In genomic region chr6:111792914-111793700, GRCh38 we compare ENCODE assay signal across 14 cellular contexts.
A peak's percentile ranks its signal among the peaks of the same experiment; 100 is the strongest.
DNase-seq lines count a peak whose midpoint lies in the region; ATAC-seq and TF ChIP-seq lines count a peak whose summit lies in the region.
"Had no signal": no experiment of that assay in that cellular context is flagged by ENCODE, and none has a peak within 500 bp of the region (broad histone marks: within the 10 kb centered on the region; RNA-seq: fewer than 3 reads in every experiment).

No MANE protein-coding gene starts in this region.

- H3K27me3 Mint-ChIP-seq in activated T-cell treated with anti-CD3 and anti-CD28 coated beads, Interleukin-2, amount 50 U/mL, for 24 hours, result no peaks in the 10 kb centered on the region

- H3K9ac ChIP-seq in duodenal mucosa (ENCODE audit: low read depth in 1 of 2, low read length in 2 of 2), result peak overlapping the region; percentile 12 to 16

- H3K4me3 Mint-ChIP-seq in activated T-cell treated with anti-CD3 and anti-CD28 coated beads, Interleukin-2, amount 50 U/mL, for 24 hours, result peak overlapping the region; percentile 76

- H3K9me3 ChIP-seq in Peyer's patch (no peaks in the 10 kb centered on the region), duodenal mucosa (ENCODE audit: control insufficient read depth in 1 of 2, low read length in 2 of 2) (no peaks in the 10 kb centered on the region), stomach (no peaks in the 10 kb centered on the region)
- H3K9me3 ChIP-seq: esophagus squamous epithelium, heart right ventricle had no signal

- peaks cover 72% of the 10 kb centered on the region for H3K36me3 Mint-ChIP-seq in activated T-cell treated with anti-CD3 and anti-CD28 coated beads, Interleukin-2, amount 50 U/mL, for 24 hours (ENCODE audit: low read depth)

- H3K27ac ChIP-seq in Peyer's patch, result peak overlapping the region; percentile 60 to 70 (median 61)
- no peak overlapping the region for H3K27ac ChIP-seq in duodenal mucosa (ENCODE audit: low read depth, low read length)
- peak overlapping the region in 4 of 5 donors; percentile 9 to 64 (median 22) for H3K27ac ChIP-seq in stomach
- H3K27ac ChIP-seq: coronary artery, VCaP had no signal

- no peak for ATAC-seq in HG03045 (IDR thresholded peaks at IDR 0.05; ENCODE audit: unreplicated experiment)
- ATAC-seq in HG02870 (IDR thresholded peaks at IDR 0.05; ENCODE audit: unreplicated experiment), result no peak
- no peak for ATAC-seq in HG02840 (IDR thresholded peaks at IDR 0.05; ENCODE audit: low FRiP score, unreplicated experiment)

- DNase-seq in activated T-cell treated with anti-CD3 and anti-CD28 coated beads, Interleukin-2, amount 50 U/mL, for 24 hours, result no peak
- DNase-seq in activated T-cell treated with anti-CD3 and anti-CD28 coated beads, Interleukin-2, amount 50 U/mL, for 1 hour, result no peak
- DNase-seq in Peyer's patch (no peak), stomach (no peak)
- DNase-seq: esophagus squamous epithelium, heart right ventricle, NCI-H1105 treated with DMSO at 0.1 percent for 48 hours, substantia nigra had no signal

- H3K9me3 Mint-ChIP-seq in activated T-cell treated with anti-CD3 and anti-CD28 coated beads, Interleukin-2, amount 50 U/mL, for 24 hours, result no peaks in the 10 kb centered on the region

- H3K27me3 ChIP-seq in Peyer's patch (no peaks in the 10 kb centered on the region), duodenal mucosa (ENCODE audit: control insufficient read depth in 1 of 2, insufficient read depth in 2 of 2, low read length in 2 of 2) (no peaks in the 10 kb centered on the region), stomach (no peaks in the 10 kb centered on the region)
- H3K27me3 ChIP-seq: esophagus squamous epithelium, heart right ventricle had no signal

- intact Hi-C loops in stomach (cut with DNase I; ENCODE audit: low total_unique reads), result no loop called here

- no peaks in the 10 kb centered on the region for H3K36me3 ChIP-seq in Peyer's patch
- H3K36me3 ChIP-seq in duodenal mucosa (ENCODE audit: control insufficient read depth in 1 of 2, insufficient read depth in 2 of 2, low read length in 2 of 2), result peaks cover 0 to 3% of the 10 kb centered on the region in 2 donors
- no peaks in the 10 kb centered on the region for H3K36me3 ChIP-seq in stomach
- H3K36me3 ChIP-seq: esophagus squamous epithelium, heart right ventricle had no signal

- H3K4me1 ChIP-seq in Peyer's patch, result peaks cover 0 to 10% (median 0%) of the 10 kb centered on the region in 4 donors
- H3K4me1 ChIP-seq in duodenal mucosa (ENCODE audit: control insufficient read depth in 1 of 2, insufficient read depth in 2 of 2, low read length in 2 of 2), result peaks cover 7 to 8% of the 10 kb centered on the region in 2 donors
- peaks cover 0 to 49% (median 19%) of the 10 kb centered on the region in 4 donors for H3K4me1 ChIP-seq in stomach

- H3K4me3 ChIP-seq in Peyer's patch (peak overlapping the region; percentile 7 to 37 (median 12)), duodenal mucosa (ENCODE audit: low read depth in 1 of 2, low read length in 2 of 2) (peak overlapping the region; percentile 30 to 32), stomach (peak overlapping the region in 2 of 4 donors; percentile 18 to 24)
- H3K4me3 ChIP-seq: coronary artery had no signal

- TF ChIP-seq EP300 in stomach (IDR thresholded peaks at IDR 0.05), result no peak

- H3K27ac Mint-ChIP-seq in activated T-cell treated with anti-CD3 and anti-CD28 coated beads, Interleukin-2, amount 50 U/mL, for 24 hours, result peak overlapping the region; percentile 95

- TF ChIP-seq CTCF in Peyer's patch (IDR thresholded peaks at IDR 0.05) (no peak), stomach (IDR thresholded peaks at IDR 0.05) (no peak)

- 78 to 83% (median 80%) methylated on average over 10 of the region's 10 CpGs for WGBS in stomach, 5 donors

- TF ChIP-seq POLR2A in Peyer's patch (IDR thresholded peaks at IDR 0.05) (no peak), stomach (IDR thresholded peaks at IDR 0.05) (no peak)

- H3K4me1 Mint-ChIP-seq in activated T-cell treated with anti-CD3 and anti-CD28 coated beads, Interleukin-2, amount 50 U/mL, for 24 hours (ENCODE audit: low read depth), result peaks cover 75% of the 10 kb centered on the region
